1 cellular context compared by ENCODE assay signal in the genomic region with DNA sequence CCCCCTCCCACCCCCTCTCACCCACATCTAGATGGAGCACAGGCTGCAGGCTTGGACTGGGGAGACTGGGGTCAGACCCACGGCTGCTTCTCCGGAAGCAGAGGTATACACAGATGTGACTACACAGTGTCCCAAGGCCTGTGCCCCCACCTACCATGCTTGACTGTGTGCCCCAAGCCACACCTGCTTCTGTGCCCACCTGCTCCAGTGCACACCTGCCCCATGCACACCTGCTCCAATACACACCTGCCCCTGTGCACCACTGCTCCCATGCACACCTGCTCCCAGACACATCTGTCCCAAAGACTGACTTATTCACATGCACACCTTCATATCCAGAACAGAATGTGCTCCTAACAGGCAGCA.
TF ChIP-seq lines count a peak whose summit lies in the region.

No MANE protein-coding gene starts in this region.

TF ChIP-seq in IMR-90, 13 proteins besides CTCF, POLR2A, EP300 and RAD21 (continued from another document):
- TF ChIP-seq, protein P1, sequence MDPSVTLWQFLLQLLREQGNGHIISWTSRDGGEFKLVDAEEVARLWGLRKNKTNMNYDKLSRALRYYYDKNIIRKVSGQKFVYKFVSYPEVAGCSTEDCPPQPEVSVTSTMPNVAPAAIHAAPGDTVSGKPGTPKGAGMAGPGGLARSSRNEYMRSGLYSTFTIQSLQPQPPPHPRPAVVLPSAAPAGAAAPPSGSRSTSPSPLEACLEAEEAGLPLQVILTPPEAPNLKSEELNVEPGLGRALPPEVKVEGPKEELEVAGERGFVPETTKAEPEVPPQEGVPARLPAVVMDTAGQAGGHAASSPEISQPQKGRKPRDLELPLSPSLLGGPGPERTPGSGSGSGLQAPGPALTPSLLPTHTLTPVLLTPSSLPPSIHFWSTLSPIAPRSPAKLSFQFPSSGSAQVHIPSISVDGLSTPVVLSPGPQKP (IDR thresholded peaks at IDR 0.05; ENCODE audit: borderline replicate concordance, low read depth, low read length), result no peak
- TF ChIP-seq CEBPB (IDR thresholded peaks at IDR 0.05; ENCODE audit: low read depth, low read length), result no peak
- no peak for TF ChIP-seq MAFK (IDR thresholded peaks at IDR 0.05; ENCODE audit: low read depth, low read length)
- no peak for TF ChIP-seq MAZ (IDR thresholded peaks at IDR 0.05; ENCODE audit: borderline replicate concordance, low read depth, low read length)
- no peak for TF ChIP-seq FOS (IDR thresholded peaks at IDR 0.05; ENCODE audit: low read depth, low read length)
